16 cellular contexts compared by ENCODE assay signal in the genomic region with DNA sequence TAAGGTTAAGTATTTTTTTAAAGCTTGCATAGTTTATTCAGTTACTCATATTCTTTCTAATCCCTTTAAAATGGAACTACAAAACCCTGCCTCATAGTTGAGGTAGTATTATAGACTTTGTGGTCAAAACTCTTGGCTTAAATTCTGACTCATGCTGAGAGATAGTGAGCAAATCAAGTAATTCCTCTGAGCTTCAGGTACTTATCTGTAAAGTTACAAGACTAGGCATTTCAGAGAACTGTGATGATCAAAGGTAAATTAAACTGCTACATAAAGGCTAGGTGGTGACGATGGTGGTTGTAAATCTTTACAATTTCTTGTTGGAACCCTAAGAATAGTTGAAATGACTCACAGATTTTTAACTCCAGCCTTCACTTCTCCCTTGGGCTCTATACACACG. TPM values are rescaled to one million over a fixed set of nuclear protein-coding genes. Genes with fewer than 3 reads are reported as not detected.
DNase-seq lines count a peak whose midpoint lies in the region; ATAC-seq, FAIRE-seq and TF ChIP-seq lines count a peak whose summit lies in the region.
"Had no signal": no experiment of that assay in that cellular context is flagged by ENCODE, and none has a peak within 500 bp of the region (broad histone marks: within the 10 kb centered on the region; RNA-seq: fewer than 3 reads in every experiment).

No MANE protein-coding gene starts in this region.

- TF ChIP-seq POLR2A in GM12892 (IDR thresholded peaks at IDR 0.05; ENCODE audit: low read depth, low read length), result no peak

- H3K27me3 Mint-ChIP-seq in activated CD8-positive, alpha-beta T cell treated with anti-CD3 and anti-CD28 coated beads for 36 hours, result peaks cover 13% of the 10 kb centered on the region
- peaks cover 25% of the 10 kb centered on the region for H3K27me3 Mint-ChIP-seq in activated CD8-positive, alpha-beta T cell treated with anti-CD3 and anti-CD28 coated beads, Interleukin-2, amount 10 ng/mL, durations not matched to agents 7 days and 5 days (ENCODE audit: low read depth)

- no peaks in the 10 kb centered on the region for H3K36me3 ChIP-seq in smooth muscle cell (ENCODE audit: low read depth)
- H3K36me3 ChIP-seq: thoracic aorta had no signal

- no peaks in the 10 kb centered on the region for H3K36me3 Mint-ChIP-seq in activated CD8-positive, alpha-beta T cell treated with anti-CD3 and anti-CD28 coated beads for 36 hours (ENCODE audit: low read depth)
- no peaks in the 10 kb centered on the region for H3K36me3 Mint-ChIP-seq in activated CD8-positive, alpha-beta T cell treated with anti-CD3 and anti-CD28 coated beads, Interleukin-2, amount 10 ng/mL, durations not matched to agents 7 days and 5 days (ENCODE audit: low read depth)
- H3K36me3 Mint-ChIP-seq: immature natural killer cell had no signal

- WGBS in smooth muscle cell (ENCODE audit: low lambda C conversion rate), result 32% methylated on average over 2 of the region's 2 CpGs

- peak overlapping the region; percentile 80 for H3K27ac ChIP-seq in smooth muscle cell (ENCODE audit: low read depth)
- H3K27ac ChIP-seq: thoracic aorta had no signal

- no peak overlapping the region for H2AFZ ChIP-seq in smooth muscle cell (ENCODE audit: low read depth)

- ATAC-seq in activated CD8-positive, alpha-beta T cell treated with anti-CD3 and anti-CD28 coated beads for 36 hours, result peak; percentile 52
- ATAC-seq in activated CD8-positive, alpha-beta T cell treated with anti-CD3 and anti-CD28 coated beads, Interleukin-2, amount 10 ng/mL, durations not matched to agents 7 days and 5 days, result no peak
- no peak for ATAC-seq in HG03097 (IDR thresholded peaks at IDR 0.05; ENCODE audit: low FRiP score, unreplicated experiment)

- H3K4me3 ChIP-seq in smooth muscle cell, result no peak overlapping the region
- H3K4me3 ChIP-seq: thoracic aorta had no signal

- DNase-seq in activated CD8-positive, alpha-beta T cell treated with anti-CD3 and anti-CD28 coated beads for 36 hours, result peak; percentile 14
- DNase-seq in activated CD8-positive, alpha-beta T cell treated with anti-CD3 and anti-CD28 coated beads, Interleukin-2, amount 10 ng/mL, durations not matched to agents 7 days and 5 days, result no peak
- DNase-seq in NCI-H226 (peak; percentile 88), dedifferentiated amniotic fluid mesenchymal stem cell (ENCODE audit: extremely low spot score) (peak; percentile 36), smooth muscle cell (lab: John Stamatoyannopoulos, UW; ENCODE audit: unreplicated experiment) (no peak), GM12892 (ENCODE audit: insufficient read length) (no peak), islet precursor cell (no peak)
- DNase-seq: activated CD4-positive, CD25-positive, alpha-beta regulatory T cell; AML-193; immature natural killer cell; NCI-H2029; nucleus accumbens; Right ventricle myocardium superior; stimulated activated CD4-positive, alpha-beta T cell treated with anti-CD3 and anti-CD28 coated beads, Interleukin-4, amount 100 ng/mL, for 1 hour had no signal

- no peak for TF ChIP-seq CTCF in activated CD8-positive, alpha-beta T cell treated with anti-CD3 and anti-CD28 coated beads for 36 hours (IDR thresholded peaks at IDR 0.05)
- no peak for TF ChIP-seq CTCF in smooth muscle cell (IDR thresholded peaks at IDR 0.05; ENCODE audit: borderline replicate concordance, insufficient read depth, poor library complexity, severe bottlenecking)

- CTCF ChIA-PET in activated CD8-positive, alpha-beta T cell treated with anti-CD3 and anti-CD28 coated beads for 36 hours (lab: Charles Lee), result interaction anchor here (1.1 to 1.6 kb wide), 2 partner anchors 11 to 205 kb away, joined by 3 to 8 read pairs; no protein-coding TSS in a partner anchor
- CTCF ChIA-PET in activated CD8-positive, alpha-beta T cell treated with anti-CD3 and anti-CD28 coated beads, Interleukin-2, amount 10 ng/mL, durations not matched to agents 7 days and 5 days (lab: Charles Lee), result interaction anchor here (1.6 to 1.8 kb wide), 3 partner anchors 104 to 204 kb away, joined by 5 to 8 read pairs (median 6); partner anchors contain the start of genes SRD5A3 and TMEM165

- intact Hi-C loops in activated CD8-positive, alpha-beta T cell treated with anti-CD3 and anti-CD28 coated beads for 36 hours (cut with micrococcal nuclease), result loop anchor here (5.0 to 10.0 kb wide), 2 partner anchors 115 to 203 kb away; partner anchors contain the start of gene SRD5A3

- H3K9me3 ChIP-seq in smooth muscle cell (replicated peaks; ENCODE audit: low read depth), result no peaks in the 10 kb centered on the region
- H3K9me3 ChIP-seq: thoracic aorta had no signal

- POLR2A ChIA-PET in activated CD8-positive, alpha-beta T cell treated with anti-CD3 and anti-CD28 coated beads for 36 hours (lab: Charles Lee), result interaction anchor here (1.0 kb wide), 1 partner anchor 113 kb away, joined by 4 read pairs; no protein-coding TSS in a partner anchor
- POLR2A ChIA-PET in activated CD8-positive, alpha-beta T cell treated with anti-CD3 and anti-CD28 coated beads, Interleukin-2, amount 10 ng/mL, durations not matched to agents 7 days and 5 days (lab: Charles Lee), result interaction anchor here (0.7 kb wide), 1 partner anchor 77 kb away, joined by 3 read pairs; no protein-coding TSS in a partner anchor

- no peaks in the 10 kb centered on the region for H3K27me3 ChIP-seq in smooth muscle cell (ENCODE audit: low read depth)

- H3K9ac ChIP-seq in smooth muscle cell (ENCODE audit: low read depth), result no peak overlapping the region

- H3K9me3 Mint-ChIP-seq in activated CD8-positive, alpha-beta T cell treated with anti-CD3 and anti-CD28 coated beads for 36 hours, result no peaks in the 10 kb centered on the region
- no peaks in the 10 kb centered on the region for H3K9me3 Mint-ChIP-seq in activated CD8-positive, alpha-beta T cell treated with anti-CD3 and anti-CD28 coated beads, Interleukin-2, amount 10 ng/mL, durations not matched to agents 7 days and 5 days (ENCODE audit: insufficient read depth)
- H3K9me3 Mint-ChIP-seq: immature natural killer cell had no signal

- H3K27ac Mint-ChIP-seq in activated CD8-positive, alpha-beta T cell treated with anti-CD3 and anti-CD28 coated beads for 36 hours, result peak overlapping the region; percentile 80
- H3K27ac Mint-ChIP-seq in activated CD8-positive, alpha-beta T cell treated with anti-CD3 and anti-CD28 coated beads, Interleukin-2, amount 10 ng/mL, durations not matched to agents 7 days and 5 days, result no peak overlapping the region

- H3K4me1 Mint-ChIP-seq in activated CD8-positive, alpha-beta T cell treated with anti-CD3 and anti-CD28 coated beads for 36 hours (ENCODE audit: low read depth), result peaks cover 34% of the 10 kb centered on the region
- peaks cover 38% of the 10 kb centered on the region for H3K4me1 Mint-ChIP-seq in activated CD8-positive, alpha-beta T cell treated with anti-CD3 and anti-CD28 coated beads, Interleukin-2, amount 10 ng/mL, durations not matched to agents 7 days and 5 days (ENCODE audit: low read depth)

- peaks cover 2% of the 10 kb centered on the region for H4K20me1 ChIP-seq in smooth muscle cell (ENCODE audit: low read depth)

- no peak for FAIRE-seq in GM12892 (lab: Jason Lieb, UNC)

- peaks cover 7% of the 10 kb centered on the region for H3K79me2 ChIP-seq in smooth muscle cell (ENCODE audit: low read depth)

- no peak overlapping the region for H3K4me3 Mint-ChIP-seq in activated CD8-positive, alpha-beta T cell treated with anti-CD3 and anti-CD28 coated beads for 36 hours
- no peak overlapping the region for H3K4me3 Mint-ChIP-seq in activated CD8-positive, alpha-beta T cell treated with anti-CD3 and anti-CD28 coated beads, Interleukin-2, amount 10 ng/mL, durations not matched to agents 7 days and 5 days

- peaks cover 23% of the 10 kb centered on the region for H3F3A ChIP-seq in smooth muscle cell (ENCODE audit: low read depth)

- H3K4me1 ChIP-seq in smooth muscle cell (ENCODE audit: low read depth), result peaks cover 11% of the 10 kb centered on the region

- peak overlapping the region; percentile 68 for H3K4me2 ChIP-seq in smooth muscle cell

RNA-seq across cellular contexts. Expression of gene CLOCK, which starts 3.2 kb away (rescaled TPM):
- 1 to 10 TPM; 8.2 to 8.8 TPM for total RNA-seq in activated CD8-positive, alpha-beta T cell treated with anti-CD3 and anti-CD28 coated beads for 36 hours
- 1 to 10 TPM; 7.1 to 9.3 TPM for total RNA-seq in activated CD8-positive, alpha-beta T cell treated with anti-CD3 and anti-CD28 coated beads, Interleukin-2, amount 10 ng/mL, durations not matched to agents 7 days and 5 days
- 32.3 and 39.5 TPM in 2 replicates for total RNA-seq in smooth muscle cell
- polyA plus RNA-seq in smooth muscle cell, result 5.9 and 6.9 TPM in 2 replicates
- 5.5 TPM for polyA plus RNA-seq in GM12892 (2012; ENCODE audit: missing spikeins)

RNA-seq across cellular contexts. Expression of gene PDCL2, which starts 42.2 kb away (rescaled TPM):
- total RNA-seq in activated CD8-positive, alpha-beta T cell treated with anti-CD3 and anti-CD28 coated beads for 36 hours, result not detected
- not detected for total RNA-seq in activated CD8-positive, alpha-beta T cell treated with anti-CD3 and anti-CD28 coated beads, Interleukin-2, amount 10 ng/mL, durations not matched to agents 7 days and 5 days
- not detected in 2 replicates for total RNA-seq in smooth muscle cell
- not detected in 2 replicates for polyA plus RNA-seq in smooth muscle cell
- not detected for polyA plus RNA-seq in GM12892 (2012; ENCODE audit: missing spikeins)
- total RNA-seq: Right ventricle myocardium superior, thoracic aorta had no signal
- polyA plus RNA-seq: immature natural killer cell had no signal

Comparison
In these comparisons a context has a peak if more than half of its experiments do, and no peak if none do; other contexts are left out.
1. DNase-seq: peak in activated CD8-positive, alpha-beta T cell treated with anti-CD3 and anti-CD28 coated beads for 36 hours (single experiment), NCI-H226 (single experiment) and dedifferentiated amniotic fluid mesenchymal stem cell (single experiment); none in activated CD8-positive, alpha-beta T cell treated with anti-CD3 and anti-CD28 coated beads, Interleukin-2, amount 10 ng/mL, durations not matched to agents 7 days and 5 days (single experiment), smooth muscle cell (single experiment), GM12892 (single experiment) and islet precursor cell (single experiment).